In genomic region chr16:71810163-71810545, GRCh38 we compare ENCODE assay signal across 8 cellular contexts. TPM values are rescaled to one million over a fixed set of nuclear protein-coding genes. Genes with fewer than 3 reads are reported as not detected.
DNase-seq lines count a peak whose midpoint lies in the region; ATAC-seq and TF ChIP-seq lines count a peak whose summit lies in the region.
"Not testable (repeated sequence)": the region's sequence is repeated elsewhere in the genome, so short reads cannot be mapped to it uniquely, and the experiment has no call there.

No MANE protein-coding gene starts in this region.

- CTCF ChIA-PET in activated CD4-positive, alpha-beta T cell treated with anti-CD3 and anti-CD28 coated beads, Interleukin-2, amount 10 ng/mL, durations not matched to agents 7 days and 5 days (lab: Charles Lee) = interaction anchor here (0.6 kb wide), 1 partner anchor 93 kb away, joined by 3 read pairs; no protein-coding TSS in a partner anchor

- H3K36me3 Mint-ChIP-seq in activated CD4-positive, alpha-beta T cell treated with anti-CD3 and anti-CD28 coated beads, Interleukin-2, amount 10 ng/mL, durations not matched to agents 7 days and 5 days (ENCODE audit: low read depth); activated naive CD8-positive, alpha-beta T cell treated with anti-CD3 and anti-CD28 coated beads for 36 hours; endodermal cell (ENCODE audit: low read depth); mesothelial cell of epicardium: not testable (repeated sequence)

- peaks cover 32% of the 10 kb centered on the region for H3K4me1 ChIP-seq in DND-41 (ENCODE audit: insufficient read depth, low read length)
- H3K4me1 ChIP-seq in endodermal cell (ENCODE audit: control insufficient read depth, insufficient read depth, low read length) = not testable (repeated sequence)
- peaks cover 0 to 34% (median 31%) of the 10 kb centered on the region in 4 donors for H3K4me1 ChIP-seq in sigmoid colon

- H3K27me3 Mint-ChIP-seq in activated CD4-positive, alpha-beta T cell treated with anti-CD3 and anti-CD28 coated beads, Interleukin-2, amount 10 ng/mL, durations not matched to agents 7 days and 5 days; activated naive CD8-positive, alpha-beta T cell treated with anti-CD3 and anti-CD28 coated beads for 36 hours; endodermal cell (ENCODE audit: insufficient read depth); mesothelial cell of epicardium (ENCODE audit: low read depth): not testable (repeated sequence)

- peaks cover 32% of the 10 kb centered on the region for H3K4me1 Mint-ChIP-seq in activated CD4-positive, alpha-beta T cell treated with anti-CD3 and anti-CD28 coated beads, Interleukin-2, amount 10 ng/mL, durations not matched to agents 7 days and 5 days
- peaks cover 25% of the 10 kb centered on the region for H3K4me1 Mint-ChIP-seq in activated naive CD8-positive, alpha-beta T cell treated with anti-CD3 and anti-CD28 coated beads for 36 hours
- not testable (repeated sequence) for H3K4me1 Mint-ChIP-seq in endodermal cell
- H3K4me1 Mint-ChIP-seq in mesothelial cell of epicardium = peaks cover 19% of the 10 kb centered on the region

- H2AFZ ChIP-seq in DND-41 (ENCODE audit: low read depth, low read length) = not testable (repeated sequence)

- not testable (repeated sequence) for H3K27me3 ChIP-seq in DND-41 (ENCODE audit: insufficient read depth, low read length, poor library complexity); endodermal cell (ENCODE audit: control insufficient read depth, insufficient read depth, low read length, poor library complexity, severe bottlenecking); sigmoid colon

- peaks cover 36% of the 10 kb centered on the region for H3K79me2 ChIP-seq in DND-41 (ENCODE audit: insufficient read depth, low read length)

- not testable (repeated sequence) for H3K9ac ChIP-seq in DND-41 (ENCODE audit: low read depth, low read length); endodermal cell (ENCODE audit: extremely low read depth, low read length, poor library complexity, severe bottlenecking)

- not testable (repeated sequence) for TF ChIP-seq CTCF in DND-41 (IDR thresholded peaks at IDR 0.05; ENCODE audit: borderline replicate concordance, extremely low read depth, low read length, poor library complexity, severe bottlenecking); NB4 (IDR thresholded peaks at IDR 0.05; ENCODE audit: low read depth, low read length); endodermal cell (conservative IDR thresholded peaks at IDR 0.05); mesothelial cell of epicardium (IDR thresholded peaks at IDR 0.05; ENCODE audit: unreplicated experiment); sigmoid colon (IDR thresholded peaks at IDR 0.05)

- not testable (repeated sequence) for H3K27ac ChIP-seq in DND-41 (ENCODE audit: low read length); endodermal cell (ENCODE audit: low read depth, low read length)
- H3K27ac ChIP-seq in sigmoid colon = peak overlapping the region; percentile 94 to 99 (median 97)

- H3K36me3 ChIP-seq in DND-41 (ENCODE audit: insufficient read depth, low read length) (peaks cover 16% of the 10 kb centered on the region), endodermal cell (ENCODE audit: control insufficient read depth, insufficient read depth, low read length) (peaks cover 16% of the 10 kb centered on the region)
- H3K36me3 ChIP-seq in sigmoid colon = not testable (repeated sequence)

- POLR2A ChIA-PET in activated CD4-positive, alpha-beta T cell treated with anti-CD3 and anti-CD28 coated beads, Interleukin-2, amount 10 ng/mL, durations not matched to agents 7 days and 5 days (lab: Charles Lee) = not testable (repeated sequence)

- H3K9me3 Mint-ChIP-seq in activated CD4-positive, alpha-beta T cell treated with anti-CD3 and anti-CD28 coated beads, Interleukin-2, amount 10 ng/mL, durations not matched to agents 7 days and 5 days; activated naive CD8-positive, alpha-beta T cell treated with anti-CD3 and anti-CD28 coated beads for 36 hours; endodermal cell; mesothelial cell of epicardium: not testable (repeated sequence)

- not testable (repeated sequence) for DNase-seq in DND-41; activated CD4-positive, alpha-beta T cell treated with anti-CD3 and anti-CD28 coated beads, Interleukin-2, amount 10 ng/mL, durations not matched to agents 7 days and 5 days; activated naive CD8-positive, alpha-beta T cell treated with anti-CD3 and anti-CD28 coated beads for 36 hours; endodermal cell; mesothelial cell of epicardium (ENCODE audit: low spot score in 2 of 2, unreplicated experiment in 2 of 2); sigmoid colon
- DNase-seq in NB4 (ENCODE audit: low read depth) = peak; percentile 11
- DNase-seq in ureter (ENCODE audit: low spot score) = peak; percentile 42

- intact Hi-C loops in sigmoid colon (cut with DNase I) = not testable (repeated sequence)

- peak overlapping the region; percentile 99 for H3K4me2 ChIP-seq in DND-41 (ENCODE audit: insufficient read depth, low read length)

- H4K20me1 ChIP-seq in DND-41 (ENCODE audit: insufficient read depth, low read length) = peaks cover 14% of the 10 kb centered on the region; the same call in 1 of the 2 replicates

- H3K9me3 ChIP-seq in DND-41 (ENCODE audit: insufficient read depth, low read length, severe bottlenecking); endodermal cell (ENCODE audit: control insufficient read depth, low read length); sigmoid colon: not testable (repeated sequence)

- not testable (repeated sequence) for ATAC-seq in DND-41 (ENCODE audit: insufficient read depth, low read depth)

- peak overlapping the region; percentile 100 for H3K27ac Mint-ChIP-seq in activated CD4-positive, alpha-beta T cell treated with anti-CD3 and anti-CD28 coated beads, Interleukin-2, amount 10 ng/mL, durations not matched to agents 7 days and 5 days
- H3K27ac Mint-ChIP-seq in activated naive CD8-positive, alpha-beta T cell treated with anti-CD3 and anti-CD28 coated beads for 36 hours = peak overlapping the region; percentile 100
- H3K27ac Mint-ChIP-seq in endodermal cell (peak overlapping the region; percentile 96), mesothelial cell of epicardium (peak overlapping the region; percentile 100)

- H3K4me3 ChIP-seq in DND-41 (ENCODE audit: low read depth in 1 of 2, low read length in 2 of 2) = 0 out of 4 replicates have a peak overlapping the region, but pooled peaks of 1 of the 2 experiments have one; percentile 95
- H3K4me3 ChIP-seq in NB4 (ENCODE audit: low read depth, low read length); endodermal cell (ENCODE audit: low read length); sigmoid colon: not testable (repeated sequence)

- not testable (repeated sequence) for TF ChIP-seq POLR2A in NB4 (IDR thresholded peaks at IDR 0.05; ENCODE audit: extremely low read depth, insufficient read length); sigmoid colon (IDR thresholded peaks at IDR 0.05)

- peak overlapping the region; percentile 22 for H3K4me3 Mint-ChIP-seq in activated CD4-positive, alpha-beta T cell treated with anti-CD3 and anti-CD28 coated beads, Interleukin-2, amount 10 ng/mL, durations not matched to agents 7 days and 5 days
- H3K4me3 Mint-ChIP-seq in activated naive CD8-positive, alpha-beta T cell treated with anti-CD3 and anti-CD28 coated beads for 36 hours = peak overlapping the region; percentile 94
- H3K4me3 Mint-ChIP-seq in endodermal cell (peak overlapping the region; percentile 89), mesothelial cell of epicardium (peak overlapping the region; percentile 96)

- WGBS in endodermal cell (ENCODE audit: insufficient coverage in 1 of 2, insufficient read length in 1 of 2), 2 experiments = 93 to 94% methylated on average over 9 of the region's 9 CpGs
- 95% methylated on average over 9 of the region's 9 CpGs for WGBS in sigmoid colon, 2 donors

- TF ChIP-seq EP300 in sigmoid colon (IDR thresholded peaks at IDR 0.05) = not testable (repeated sequence)

RNA-seq across cellular contexts. Expression of gene AP1G1, which starts 1.5 kb away (rescaled TPM):
- 10 to 100 TPM; 76.4 to 83.4 TPM for total RNA-seq in activated CD4-positive, alpha-beta T cell treated with anti-CD3 and anti-CD28 coated beads, Interleukin-2, amount 10 ng/mL, durations not matched to agents 7 days and 5 days
- total RNA-seq in activated naive CD8-positive, alpha-beta T cell treated with anti-CD3 and anti-CD28 coated beads for 36 hours = 10 to 100 TPM; 59.1 to 62.2 TPM
- 10 to 100 TPM; 62.7 to 68.5 TPM for total RNA-seq in endodermal cell
- 47.6 TPM for polyA plus RNA-seq in endodermal cell (2013, experiment 1 of 2)
- polyA plus RNA-seq in endodermal cell (2013, experiment 2 of 2) = 44.7 TPM
- total RNA-seq in mesothelial cell of epicardium = 103 to 109 TPM (median 108 TPM) in 3 replicates
- total RNA-seq in sigmoid colon = 10 to 100 TPM; 34.9 to 57.3 (median 51.1) TPM
- polyA plus RNA-seq in sigmoid colon = 10 to 100 TPM; 12.6 to 32.1 (median 23.6) TPM
- total RNA-seq in ureter = 117 TPM

RNA-seq across cellular contexts. Expression of gene ATXN1L, which starts 35.6 kb away (rescaled TPM):
- total RNA-seq in activated CD4-positive, alpha-beta T cell treated with anti-CD3 and anti-CD28 coated beads, Interleukin-2, amount 10 ng/mL, durations not matched to agents 7 days and 5 days = 10 to 100 TPM; 23.2 to 23.6 TPM
- 10 to 100 TPM; 13.4 to 15.3 TPM for total RNA-seq in activated naive CD8-positive, alpha-beta T cell treated with anti-CD3 and anti-CD28 coated beads for 36 hours
- total RNA-seq in endodermal cell = 10 to 100 TPM; 28.9 to 30.7 TPM
- polyA plus RNA-seq in endodermal cell (2013, experiment 1 of 2) = 16.6 TPM
- polyA plus RNA-seq in endodermal cell (2013, experiment 2 of 2) = 17.4 TPM
- 31.6 to 32.5 TPM (median 31.9 TPM) in 3 replicates for total RNA-seq in mesothelial cell of epicardium
- 10 to 100 TPM; 22.8 to 25.0 (median 24.4) TPM for total RNA-seq in sigmoid colon
- polyA plus RNA-seq in sigmoid colon = 10 to 100 TPM in 1 of 3 donors, 1 to 10 TPM in 2; 6.6 to 13.8 (median 8.1) TPM
- 28.5 TPM for total RNA-seq in ureter

Comparison
In these comparisons a context has a peak if more than half of its experiments do, and no peak if none do; other contexts are left out.
1. H3K4me3 Mint-ChIP-seq: peak in every context shown above with its lines; median percentile 96 in mesothelial cell of epicardium; 94 in activated naive CD8-positive, alpha-beta T cell treated with anti-CD3 and anti-CD28 coated beads for 36 hours; 89 in endodermal cell; 22 in activated CD4-positive, alpha-beta T cell treated with anti-CD3 and anti-CD28 coated beads, Interleukin-2, amount 10 ng/mL, durations not matched to agents 7 days and 5 days.